ENCODE assay signal across 10 cellular contexts in genomic region chr22:21832291-21833290, GRCh38. TPM values are rescaled to one million over a fixed set of nuclear protein-coding genes. Genes with fewer than 3 reads are reported as not detected.
DNase-seq lines count a peak whose midpoint lies in the region; ATAC-seq, FAIRE-seq and TF ChIP-seq lines count a peak whose summit lies in the region.
"Had no signal": no experiment of that assay in that cellular context is flagged by ENCODE, and none has a peak within 500 bp of the region (broad histone marks: within the 10 kb centered on the region; RNA-seq: fewer than 3 reads in every experiment).

No MANE protein-coding gene starts in this region.

- intact Hi-C loops in activated B cell treated with CpG ODN at 0.5 μM for 24 hours (cut with micrococcal nuclease), result loop anchor here (5.0 kb wide), 1 partner anchor 35 kb away; the partner anchor contains the start of gene MAPK1
- intact Hi-C loops in spleen (cut with DNase I; ENCODE audit: low total_unique reads), result no loop called here

- H3K4me1 Mint-ChIP-seq in activated B cell treated with CpG ODN at 0.5 μM for 24 hours (peaks cover 78% of the 10 kb centered on the region), immature natural killer cell (peaks cover 82 to 91% of the 10 kb centered on the region in 2 donors)

- FAIRE-seq in small intestine (lab: Jason Lieb, UNC), result no peak

- H3K4me3 ChIP-seq in smooth muscle cell (no peak overlapping the region), spleen (no peak overlapping the region), small intestine (ENCODE audit: low read depth in 1 of 2, low read length in 2 of 2) (no peak overlapping the region)

- H4K20me1 ChIP-seq in smooth muscle cell (ENCODE audit: low read depth), result peaks cover 100% of the 10 kb centered on the region

- H3K4me1 ChIP-seq in smooth muscle cell (ENCODE audit: low read depth) (peaks cover 31% of the 10 kb centered on the region), spleen (peaks cover 18 to 100% (median 75%) of the 10 kb centered on the region in 6 donors), small intestine (ENCODE audit: control insufficient read depth in 2 of 2, insufficient read depth in 1 of 2, low read depth in 1 of 2, low read length in 1 of 2) (peaks cover 0 to 7% of the 10 kb centered on the region in 2 donors)

- H3K27me3 Mint-ChIP-seq in activated B cell treated with CpG ODN at 0.5 μM for 24 hours (no peaks in the 10 kb centered on the region), immature natural killer cell (ENCODE audit: low read depth in 3 of 3) (peaks cover 4 to 7% (median 5%) of the 10 kb centered on the region in 3 donors)

- H3K9me3 ChIP-seq in smooth muscle cell (replicated peaks; ENCODE audit: low read depth) (no peaks in the 10 kb centered on the region), spleen (no peaks in the 10 kb centered on the region), small intestine (ENCODE audit: control insufficient read depth, low read depth) (no peaks in the 10 kb centered on the region)

- TF ChIP-seq POLR2A in spleen (IDR thresholded peaks at IDR 0.05), result no peak

- H3F3A ChIP-seq in smooth muscle cell (ENCODE audit: low read depth), result peaks cover 13% of the 10 kb centered on the region

- H3K4me2 ChIP-seq in smooth muscle cell, result no peak overlapping the region

- peak overlapping the region; percentile 44 for H3K27ac ChIP-seq in smooth muscle cell (ENCODE audit: low read depth)
- peak overlapping the region in 1 of 8 donors; percentile 56 for H3K27ac ChIP-seq in spleen
- H3K27ac ChIP-seq in small intestine (ENCODE audit: low read depth in 1 of 2, low read length in 1 of 2), result no peak overlapping the region

- H3K36me3 Mint-ChIP-seq in activated B cell treated with CpG ODN at 0.5 μM for 24 hours (ENCODE audit: low read depth) (peaks cover 7% of the 10 kb centered on the region), immature natural killer cell (no peaks in the 10 kb centered on the region)

- H3K27me3 ChIP-seq in smooth muscle cell (ENCODE audit: low read depth), result no peaks in the 10 kb centered on the region
- no peaks in the 10 kb centered on the region for H3K27me3 ChIP-seq in spleen (replicated peaks in 1 of 7)
- no peaks in the 10 kb centered on the region for H3K27me3 ChIP-seq in small intestine (ENCODE audit: control insufficient read depth in 2 of 2, insufficient read depth in 2 of 2, low read length in 2 of 2)

- peak; percentile 20 for DNase-seq in DMS 273 (lab: John Stamatoyannopoulos, UW; ENCODE audit: unreplicated experiment)
- DNase-seq in DMS 273 treated with DMSO at 0.1 percent for 48 hours (lab: John Stamatoyannopoulos, UW), result no peak
- DNase-seq in activated B cell treated with CpG ODN at 0.5 μM for 24 hours, result no peak
- peak; percentile 39 to 51 (median 40) for DNase-seq in immature natural killer cell
- DNase-seq in smooth muscle cell (lab: John Stamatoyannopoulos, UW; ENCODE audit: unreplicated experiment), result no peak
- DNase-seq in activated naive CD4-positive, alpha-beta T cell treated with Interleukin-2 at 50 U/mL for 16 hours, result no peak
- DNase-seq in spleen, result no peak
- DNase-seq in small intestine, result no peak
- DNase-seq: activated CD4-positive, alpha-beta T cell treated with anti-CD3 and anti-CD28 coated beads for 1 hour; NCI-H1930 had no signal

- POLR2A ChIA-PET in activated B cell treated with CpG ODN at 0.5 μM for 24 hours (lab: Charles Lee), result interaction anchor here (1.6 kb wide), 1 partner anchor 35 kb away, joined by 3 read pairs; the partner anchor contains the start of gene MAPK1

- ATAC-seq in activated B cell treated with CpG ODN at 0.5 μM for 24 hours (ENCODE audit: low read depth), result no peak

- 84% methylated on average over 8 of the region's 8 CpGs for WGBS in smooth muscle cell (ENCODE audit: low lambda C conversion rate)
- WGBS in spleen, 5 donors, result 78 to 86% (median 84%) methylated on average over 8 of the region's 8 CpGs
- WGBS in small intestine, 3 donors, result 71 to 77% (median 72%) methylated on average over 8 of the region's 8 CpGs

- H3K4me3 Mint-ChIP-seq in activated B cell treated with CpG ODN at 0.5 μM for 24 hours, result no peak overlapping the region
- H3K4me3 Mint-ChIP-seq in immature natural killer cell, result peak overlapping the region; percentile 14 to 63 (median 54)

- H3K79me2 ChIP-seq in smooth muscle cell (ENCODE audit: low read depth), result peaks cover 94% of the 10 kb centered on the region

- H3K27ac Mint-ChIP-seq in activated B cell treated with CpG ODN at 0.5 μM for 24 hours (peak overlapping the region; percentile 27), immature natural killer cell (peak overlapping the region; percentile 56 to 90 (median 78))

- TF ChIP-seq CTCF in activated B cell treated with CpG ODN at 0.5 μM for 24 hours (IDR thresholded peaks at IDR 0.05) (no peak), smooth muscle cell (IDR thresholded peaks at IDR 0.05; ENCODE audit: borderline replicate concordance, insufficient read depth, poor library complexity, severe bottlenecking) (no peak), spleen (IDR thresholded peaks at IDR 0.05 in 8 of 11, conservative IDR thresholded peaks at IDR 0.05 in 3 of 11) (no peak)

- H3K36me3 ChIP-seq in smooth muscle cell (ENCODE audit: low read depth), result no peaks in the 10 kb centered on the region
- peaks cover 0 to 7% (median 0%) of the 10 kb centered on the region in 6 donors for H3K36me3 ChIP-seq in spleen
- no peaks in the 10 kb centered on the region for H3K36me3 ChIP-seq in small intestine (ENCODE audit: control insufficient read depth in 2 of 2, insufficient read depth in 2 of 2, low read length in 2 of 2)

- no peak overlapping the region for H2AFZ ChIP-seq in smooth muscle cell (ENCODE audit: low read depth)

- no peak overlapping the region for H3K9ac ChIP-seq in smooth muscle cell (ENCODE audit: low read depth)

- CTCF ChIA-PET in activated B cell treated with CpG ODN at 0.5 μM for 24 hours (lab: Charles Lee), result no interaction called here

- H3K9me3 Mint-ChIP-seq in activated B cell treated with CpG ODN at 0.5 μM for 24 hours (no peaks in the 10 kb centered on the region), immature natural killer cell (no peaks in the 10 kb centered on the region)

RNA-seq across cellular contexts. Expression of gene MAPK1, which starts 34.9 kb away (rescaled TPM):
- total RNA-seq in activated B cell treated with CpG ODN at 0.5 μM for 24 hours, result 130 and 149 TPM in 2 replicates
- polyA plus RNA-seq in immature natural killer cell, result 100 to 1,000 TPM; 151 to 168 (median 162) TPM
- total RNA-seq in smooth muscle cell, result 57.1 and 69.3 TPM in 2 replicates
- 53.7 and 62.3 TPM in 2 replicates for polyA plus RNA-seq in smooth muscle cell
- 100 to 1,000 TPM in 5 of 7 donors, 10 to 100 TPM in 2; 87.0 to 165 (median 131) TPM for total RNA-seq in spleen
- polyA plus RNA-seq in spleen, result 10 to 100 TPM; 11.6 to 18.0 (median 15.1) TPM
- 10 to 100 TPM; 10.3 to 17.0 (median 11.4) TPM for polyA plus RNA-seq in small intestine

Comparison
In these comparisons a context has a peak if more than half of its experiments do, and no peak if none do; other contexts are left out.
1. DNase-seq: peak in DMS 273 (single experiment) and immature natural killer cell (3 of 3); none in DMS 273 treated with DMSO at 0.1 percent for 48 hours (single experiment), activated B cell treated with CpG ODN at 0.5 μM for 24 hours (single experiment), smooth muscle cell (single experiment), activated naive CD4-positive, alpha-beta T cell treated with Interleukin-2 at 50 U/mL for 16 hours (single experiment), spleen (single experiment) and small intestine (single experiment).